Comparison of ENCODE assay signal across 21 cellular contexts in genomic region chr2:230137902-230138539, GRCh38.
A peak's percentile ranks its signal among the peaks of the same experiment; 100 is the strongest.
DNase-seq lines count a peak whose midpoint lies in the region; ATAC-seq and TF ChIP-seq lines count a peak whose summit lies in the region.
"Had no signal": no experiment of that assay in that cellular context is flagged by ENCODE, and none has a peak within 500 bp of the region (broad histone marks: within the 10 kb centered on the region; RNA-seq: fewer than 3 reads in every experiment).

No MANE protein-coding gene starts in this region.

- no peaks in the 10 kb centered on the region for H3K4me1 ChIP-seq in RWPE2 (ENCODE audit: insufficient read depth, poor library complexity, severe bottlenecking)
- H3K4me1 ChIP-seq: transverse colon had no signal

- H3K27me3 ChIP-seq in RWPE2 (ENCODE audit: insufficient read depth, poor library complexity, severe bottlenecking): no peaks in the 10 kb centered on the region
- no peaks in the 10 kb centered on the region for H3K27me3 ChIP-seq in kidney epithelial cell (ENCODE audit: control insufficient read depth, insufficient read depth, low read length)
- H3K27me3 ChIP-seq: BLaER1 treated with 17β-estradiol and CSF1 and Interleukin-3, amounts not matched to agents 10 nM and 100 nM; cardiac muscle cell; transverse colon had no signal

- TF ChIP-seq CTCF in RWPE2 (IDR thresholded peaks at IDR 0.05; ENCODE audit: poor library complexity, severe bottlenecking): no peak
- TF ChIP-seq CTCF in kidney epithelial cell (IDR thresholded peaks at IDR 0.05; ENCODE audit: insufficient read depth, low read length, poor library complexity, severe bottlenecking): no peak

- peak; percentile 84 for ATAC-seq in RWPE2 (ENCODE audit: low read depth)
- ATAC-seq in GM21619 (IDR thresholded peaks at IDR 0.05; ENCODE audit: unreplicated experiment): no peak
- no peak for ATAC-seq in HG02759 (IDR thresholded peaks at IDR 0.05; ENCODE audit: unreplicated experiment)
- ATAC-seq: natural killer cell treated with Interleukin-12 subunit alpha and Interleukin-12 subunit beta and Interleukin-15 and Interleukin-18, amount 100 ng/mL, for 72 hours; stimulated activated memory B cell treated with anti-CD40 and anti-IgM and Interleukin-4, amounts not matched to agents 10 μg/mL and 1 μg/mL and 100 μg/mL, for 72 hours had no signal

- no peak overlapping the region for H3K27ac ChIP-seq in RWPE2 (ENCODE audit: poor library complexity, severe bottlenecking)
- H3K27ac ChIP-seq: 22Rv1, cardiac muscle cell, KMS-11, transverse colon had no signal

- DNase-seq in NOMO-1 treated with DMSO at 0.1 percent for 48 hours (lab: John Stamatoyannopoulos, UW; ENCODE audit: unreplicated experiment) (peak; percentile 13), NOMO-1 (lab: John Stamatoyannopoulos, UW; ENCODE audit: unreplicated experiment in 2 of 2) (no peak), HT1080 (ENCODE audit: low read depth) (peak; percentile 89), RWPE2 (ENCODE audit: low spot score) (no peak), kidney epithelial cell (ENCODE audit: low read depth) (peak; percentile 44), posterior cingulate gyrus (no peak)
- DNase-seq: activated CD4-positive, alpha-beta T cell treated with anti-CD3 and anti-CD28 coated beads for 4 hours; immature natural killer cell; mesenchymal stem cell; NCI-H446; stimulated activated CD4-positive, alpha-beta T cell treated with anti-CD3 and anti-CD28 coated beads, Interleukin-12 subunit alpha, Interleukin-12 subunit beta, amount 100 ng/mL, for 4 hours; T-helper 9 cell; transverse colon had no signal

- intact Hi-C loops in posterior cingulate gyrus (cut with DNase I): no loop called here

- no peaks in the 10 kb centered on the region for H3K9me3 ChIP-seq in RWPE2 (ENCODE audit: severe bottlenecking)

- H3K36me3 ChIP-seq in RWPE2 (ENCODE audit: low read depth): no peaks in the 10 kb centered on the region
- H3K36me3 ChIP-seq in kidney epithelial cell (ENCODE audit: control insufficient read depth, insufficient read depth, low read length): no peaks in the 10 kb centered on the region
- H3K36me3 ChIP-seq: cardiac muscle cell, transverse colon had no signal

- H3K4me3 ChIP-seq in RWPE2 (ENCODE audit: severe bottlenecking): no peak overlapping the region
- H3K4me3 ChIP-seq in kidney epithelial cell (ENCODE audit: low read depth, low read length): no peak overlapping the region
- H3K4me3 ChIP-seq: BLaER1 treated with 17β-estradiol and CSF1 and Interleukin-3, amounts not matched to agents 10 nM and 100 nM; cardiac muscle cell; transverse colon had no signal

Comparison
In these comparisons a context has a peak if more than half of its experiments do, and no peak if none do; other contexts are left out.
1. DNase-seq: peak in NOMO-1 treated with DMSO at 0.1 percent for 48 hours (single experiment), HT1080 (single experiment) and kidney epithelial cell (single experiment); none in NOMO-1 (0 of 2), RWPE2 (single experiment) and posterior cingulate gyrus (0 of 10).